Comparison of ENCODE assay signal across 1 cellular context in the genomic region with DNA sequence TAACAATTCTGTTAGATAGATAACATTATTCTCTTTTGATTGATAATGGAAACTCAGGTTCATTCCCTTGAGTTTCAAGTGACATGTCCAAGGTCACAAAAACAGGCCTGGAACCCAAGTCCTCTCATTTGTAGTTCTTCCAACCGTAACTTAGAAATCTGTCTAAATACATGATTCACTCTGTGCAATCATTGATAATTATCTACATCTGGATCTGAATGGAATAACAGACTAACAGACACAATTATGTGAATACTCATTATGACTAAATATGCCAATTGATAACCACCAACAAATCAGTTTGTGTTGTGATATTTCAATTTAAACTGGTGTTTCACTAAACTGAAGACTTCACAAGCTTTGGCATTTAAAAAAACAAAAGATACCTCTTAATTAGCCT.
TF ChIP-seq lines count a peak whose summit lies in the region.

No MANE protein-coding gene starts in this region.

TF ChIP-seq in WTC11, 78 proteins besides CTCF, POLR2A, EP300 and RAD21 (continued from another document):
- TF ChIP-seq FOXP4 (CRISPR knock-in tag; IDR thresholded peaks at IDR 0.05) (no peak), GTF2I (CRISPR knock-in tag; conservative IDR thresholded peaks at IDR 0.05) (no peak), FOXP1 (CRISPR knock-in tag; IDR thresholded peaks at IDR 0.05; ENCODE audit: borderline replicate concordance) (no peak), ESRRA (CRISPR knock-in tag; IDR thresholded peaks at IDR 0.05; ENCODE audit: borderline replicate concordance) (no peak), ZNF138 (CRISPR knock-in tag; conservative IDR thresholded peaks at IDR 0.05) (no peak), FOXK1 (CRISPR knock-in tag; IDR thresholded peaks at IDR 0.05) (no peak), CREM (CRISPR knock-in tag; IDR thresholded peaks at IDR 0.05) (no peak), E2F4 (CRISPR knock-in tag; IDR thresholded peaks at IDR 0.05; ENCODE audit: borderline replicate concordance, low read depth) (no peak)
- TF ChIP-seq, protein P1, sequence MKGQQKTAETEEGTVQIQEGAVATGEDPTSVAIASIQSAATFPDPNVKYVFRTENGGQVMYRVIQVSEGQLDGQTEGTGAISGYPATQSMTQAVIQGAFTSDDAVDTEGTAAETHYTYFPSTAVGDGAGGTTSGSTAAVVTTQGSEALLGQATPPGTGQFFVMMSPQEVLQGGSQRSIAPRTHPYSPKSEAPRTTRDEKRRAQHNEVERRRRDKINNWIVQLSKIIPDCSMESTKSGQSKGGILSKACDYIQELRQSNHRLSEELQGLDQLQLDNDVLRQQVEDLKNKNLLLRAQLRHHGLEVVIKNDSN (CRISPR knock-in tag; IDR thresholded peaks at IDR 0.05): no peak
